In genomic region chr21:32099812-32100416, GRCh38 we compare ENCODE assay signal across 15 cellular contexts.
A peak's percentile ranks its signal among the peaks of the same experiment; 100 is the strongest.
DNase-seq lines count a peak whose midpoint lies in the region; ATAC-seq and TF ChIP-seq lines count a peak whose summit lies in the region.
"Had no signal": no experiment of that assay in that cellular context is flagged by ENCODE, and none has a peak within 500 bp of the region (broad histone marks: within the 10 kb centered on the region; RNA-seq: fewer than 3 reads in every experiment).

No MANE protein-coding gene starts in this region.

- H3K9me3 Mint-ChIP-seq in chondrocyte (ENCODE audit: low read depth) (no peaks in the 10 kb centered on the region), progenitor cell of endocrine pancreas (ENCODE audit: low read depth) (peaks cover 10% of the 10 kb centered on the region)
- H3K9me3 Mint-ChIP-seq in activated naive CD8-positive, alpha-beta T cell treated with anti-CD3 and anti-CD28 coated beads, Interleukin-2, amount 50 U/mL, for 24 hours: no peaks in the 10 kb centered on the region

- no peak for ATAC-seq in activated naive CD8-positive, alpha-beta T cell treated with anti-CD3 and anti-CD28 coated beads, Interleukin-2, amount 50 U/mL, for 24 hours
- ATAC-seq: esophagus mucosa had no signal

- DNase-seq in NCI-H82 (lab: John Stamatoyannopoulos, UW) (peak; percentile 50), NCI-H82 treated with DMSO at 0.1 percent for 48 hours (lab: John Stamatoyannopoulos, UW; ENCODE audit: unreplicated experiment) (no peak), LNCaP clone FGC (ENCODE audit: low read depth) (no peak), chondrocyte (ENCODE audit: low spot score) (no peak), progenitor cell of endocrine pancreas (ENCODE audit: low spot score, unreplicated experiment) (no peak), EL (no peak), NCI-H226 (no peak)
- DNase-seq in activated naive CD8-positive, alpha-beta T cell treated with anti-CD3 and anti-CD28 coated beads, Interleukin-2, amount 50 U/mL, for 24 hours: no peak
- DNase-seq: ACHN; activated naive CD4-positive, alpha-beta T cell; CD8-positive, alpha-beta memory T cell; glutamatergic neuron; NCI-H2107 had no signal

- no peaks in the 10 kb centered on the region for H3K36me3 Mint-ChIP-seq in chondrocyte (ENCODE audit: low read depth)
- peaks cover 2% of the 10 kb centered on the region for H3K36me3 Mint-ChIP-seq in progenitor cell of endocrine pancreas (ENCODE audit: insufficient read depth)
- H3K36me3 Mint-ChIP-seq in activated naive CD8-positive, alpha-beta T cell treated with anti-CD3 and anti-CD28 coated beads, Interleukin-2, amount 50 U/mL, for 24 hours (ENCODE audit: low read depth): no peaks in the 10 kb centered on the region
- H3K36me3 Mint-ChIP-seq: CD8-positive, alpha-beta memory T cell had no signal

- H3K4me1 Mint-ChIP-seq in chondrocyte (ENCODE audit: low read depth) (peaks cover under 1% of the 10 kb centered on the region), progenitor cell of endocrine pancreas (ENCODE audit: low read depth) (peaks cover 1% of the 10 kb centered on the region)
- H3K4me1 Mint-ChIP-seq in activated naive CD8-positive, alpha-beta T cell treated with anti-CD3 and anti-CD28 coated beads, Interleukin-2, amount 50 U/mL, for 24 hours: no peaks in the 10 kb centered on the region
- H3K4me1 Mint-ChIP-seq: CD8-positive, alpha-beta memory T cell had no signal

- no peaks in the 10 kb centered on the region for H3K27me3 Mint-ChIP-seq in chondrocyte (ENCODE audit: low read depth)
- no peaks in the 10 kb centered on the region for H3K27me3 Mint-ChIP-seq in progenitor cell of endocrine pancreas
- no peaks in the 10 kb centered on the region for H3K27me3 Mint-ChIP-seq in activated naive CD8-positive, alpha-beta T cell treated with anti-CD3 and anti-CD28 coated beads, Interleukin-2, amount 50 U/mL, for 24 hours
- H3K27me3 Mint-ChIP-seq: dendritic cell treated with granulocyte-macrophage colony-stimulating factor and Interleukin-4, amounts not matched to agents 40 ng/mL and 50 ng/mL, for 4 days had no signal

- H3K27ac Mint-ChIP-seq in chondrocyte (ENCODE audit: unreplicated experiment): no peak overlapping the region
- H3K27ac Mint-ChIP-seq in progenitor cell of endocrine pancreas: peak overlapping the region; percentile 50
- no peak overlapping the region for H3K27ac Mint-ChIP-seq in activated naive CD8-positive, alpha-beta T cell treated with anti-CD3 and anti-CD28 coated beads, Interleukin-2, amount 50 U/mL, for 24 hours
- H3K27ac Mint-ChIP-seq: dendritic cell treated with granulocyte-macrophage colony-stimulating factor and Interleukin-4, amounts not matched to agents 40 ng/mL and 50 ng/mL, for 4 days had no signal

- peak; percentile 33 for TF ChIP-seq CTCF in LNCaP clone FGC (IDR thresholded peaks at IDR 0.05; ENCODE audit: control insufficient read depth, extremely low read depth, insufficient read depth)
- TF ChIP-seq CTCF in chondrocyte (IDR thresholded peaks at IDR 0.05): peak; percentile 26
- peak; percentile 16 for TF ChIP-seq CTCF in progenitor cell of endocrine pancreas (IDR thresholded peaks at IDR 0.05; ENCODE audit: unreplicated experiment)

- H3K4me3 Mint-ChIP-seq in chondrocyte (ENCODE audit: unreplicated experiment) (no peak overlapping the region), progenitor cell of endocrine pancreas (ENCODE audit: low read depth) (no peak overlapping the region)
- no peak overlapping the region for H3K4me3 Mint-ChIP-seq in activated naive CD8-positive, alpha-beta T cell treated with anti-CD3 and anti-CD28 coated beads, Interleukin-2, amount 50 U/mL, for 24 hours
- H3K4me3 Mint-ChIP-seq: CD8-positive, alpha-beta memory T cell; dendritic cell treated with granulocyte-macrophage colony-stimulating factor and Interleukin-4, amounts not matched to agents 40 ng/mL and 50 ng/mL, for 4 days had no signal

- H3K4me3 ChIP-seq in LNCaP clone FGC (ENCODE audit: low read depth, low read length): no peak overlapping the region
